Comparison of ENCODE assay signal across 10 cellular contexts in the genomic region with DNA sequence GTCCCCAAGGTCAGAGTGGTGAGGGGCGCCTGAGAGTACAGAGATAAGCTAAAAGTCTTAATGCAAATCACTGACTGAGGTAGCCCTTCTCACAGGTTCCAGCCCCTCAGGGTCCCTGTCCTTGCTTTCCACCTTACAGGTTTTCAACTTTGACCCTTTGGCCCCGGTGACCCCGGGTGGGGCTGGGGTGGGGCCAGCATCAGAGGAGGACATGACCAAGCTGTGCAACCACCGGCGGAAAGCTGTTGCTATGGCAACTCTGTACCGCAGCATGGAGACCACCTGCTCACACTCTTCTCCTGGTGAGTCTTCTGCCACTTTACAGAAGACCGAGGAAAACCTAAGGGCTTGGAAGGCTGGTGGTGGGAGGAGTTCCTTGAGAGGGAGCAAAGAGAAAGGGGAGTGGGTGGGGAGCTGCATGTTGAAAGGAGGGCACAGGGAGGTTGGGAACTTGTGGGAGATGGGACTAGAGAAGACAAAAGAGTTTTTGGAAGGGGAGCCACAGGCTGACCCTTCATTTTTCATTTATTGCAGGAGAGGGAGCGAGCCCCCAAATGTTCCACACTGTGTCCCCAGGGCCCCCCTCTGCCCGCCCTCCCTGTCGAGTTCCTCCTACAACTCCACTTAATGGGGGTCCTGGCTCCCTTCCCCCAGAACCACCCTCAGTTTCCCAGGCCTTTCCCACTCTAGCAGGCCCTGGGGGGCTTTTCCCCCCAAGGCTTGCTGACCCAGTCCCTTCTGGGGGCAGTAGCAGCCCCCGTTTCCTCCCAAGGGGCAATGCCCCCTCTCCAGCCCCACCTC. TPM values are rescaled to one million over a fixed set of nuclear protein-coding genes. Genes with fewer than 3 reads are reported as not detected.
DNase-seq lines count a peak whose midpoint lies in the region; ATAC-seq and TF ChIP-seq lines count a peak whose summit lies in the region.
"Had no signal": no experiment of that assay in that cellular context is flagged by ENCODE, and none has a peak within 500 bp of the region (broad histone marks: within the 10 kb centered on the region; RNA-seq: fewer than 3 reads in every experiment).

No MANE protein-coding gene starts in this region.

- peaks cover 47% of the 10 kb centered on the region for H3K79me2 ChIP-seq in osteoblast (ENCODE audit: insufficient read depth, low read length)

- peak overlapping the region; percentile 96 for H3K4me2 ChIP-seq in osteoblast (ENCODE audit: insufficient read depth, low read length)

- H3K36me3 ChIP-seq in osteoblast (ENCODE audit: insufficient read depth, low read length) (peaks cover 43% of the 10 kb centered on the region), MG63 (peaks cover 44% of the 10 kb centered on the region)

- H3K27ac ChIP-seq in C4-2B (peak overlapping the region; percentile 88; the same call in 1 of the 2 replicates), osteoblast (ENCODE audit: low read depth, low read length) (no peak overlapping the region)
- H3K27ac ChIP-seq: SJSA1 had no signal

- DNase-seq in LHCN-M2 (ENCODE audit: low read depth) (peak; percentile 64), choroid plexus epithelial cell (ENCODE audit: low read depth) (no peak), osteoblast (ENCODE audit: insufficient read length, low spot score, missing footprints) (peak; percentile 84), NCI-H187 (lab: John Stamatoyannopoulos, UW) (no peak), MG63 (no peak), amniotic stem cell (lab: John Stamatoyannopoulos, UW) (no peak), left lobe of liver (ENCODE audit: low spot score) (no peak)
- DNase-seq: activated naive CD4-positive, alpha-beta T cell had no signal

- peaks cover 30% of the 10 kb centered on the region for H3K4me1 ChIP-seq in osteoblast (ENCODE audit: insufficient read depth, low read length)

- no peak for TF ChIP-seq CTCF in C4-2B (conservative IDR thresholded peaks at IDR 0.05)
- no peak for TF ChIP-seq CTCF in choroid plexus epithelial cell (conservative IDR thresholded peaks at IDR 0.05; ENCODE audit: low read depth, low read length)
- TF ChIP-seq CTCF in osteoblast (IDR thresholded peaks at IDR 0.05; ENCODE audit: extremely low read depth, low read depth, low read length): no peak

- H2AFZ ChIP-seq in osteoblast (ENCODE audit: low read length): no peak overlapping the region

- ATAC-seq in left lobe of liver: no peak

- no peaks in the 10 kb centered on the region for H3K27me3 ChIP-seq in osteoblast (ENCODE audit: insufficient read depth, low read length)
- H3K27me3 ChIP-seq in MG63: no peaks in the 10 kb centered on the region
- H3K27me3 ChIP-seq: SJSA1 had no signal

- H3K4me3 ChIP-seq in choroid plexus epithelial cell (ENCODE audit: low read depth, low read length) (peak overlapping the region; percentile 9), osteoblast (ENCODE audit: insufficient read depth, low read length) (peak overlapping the region; percentile 77), MG63 (no peak overlapping the region)

- no peaks in the 10 kb centered on the region for H3K9me3 ChIP-seq in osteoblast (ENCODE audit: low read depth, low read length)
- no peaks in the 10 kb centered on the region for H3K9me3 ChIP-seq in MG63
- H3K9me3 ChIP-seq: SJSA1 had no signal

- peaks cover 34% of the 10 kb centered on the region for H4K20me1 ChIP-seq in osteoblast (ENCODE audit: insufficient read depth, low read length)

RNA-seq across cellular contexts. Expression of gene MBD6, which starts 2.4 kb away (rescaled TPM):
- 4.2 and 7.5 TPM in 2 replicates for total RNA-seq in LHCN-M2 (2014; rRNA removed)
- 20.6 TPM for polyA plus RNA-seq in LHCN-M2 (2012)
- total RNA-seq in osteoblast: 5.0 and 5.8 TPM in 2 replicates
- 0.07 and 3.0 TPM in 2 replicates for total RNA-seq in MG63 (2014; rRNA removed; shearing (Covaris generic); ENCODE audit: low replicate concordance)
- 59.6 TPM for total RNA-seq in left lobe of liver

RNA-seq across cellular contexts. Expression of gene DDIT3, which starts 4.7 kb away (rescaled TPM):
- 15.3 and 15.7 TPM in 2 replicates for total RNA-seq in LHCN-M2 (2014; rRNA removed)
- 24.0 TPM for polyA plus RNA-seq in LHCN-M2 (2012)
- total RNA-seq in osteoblast: 118 and 136 TPM in 2 replicates
- total RNA-seq in MG63 (2014; rRNA removed; shearing (Covaris generic); ENCODE audit: low replicate concordance): 9.9 and 17.1 TPM in 2 replicates
- total RNA-seq in left lobe of liver: 13.9 TPM

RNA-seq across cellular contexts. Expression of gene DCTN2, which starts 22.0 kb away (rescaled TPM):
- total RNA-seq in LHCN-M2 (2014; rRNA removed) (177 and 202 TPM in 2 replicates), osteoblast (123 and 129 TPM in 2 replicates), left lobe of liver (28.9 TPM)
- 186 TPM for polyA plus RNA-seq in LHCN-M2 (2012)
- 158 and 249 TPM in 2 replicates for total RNA-seq in MG63 (2014; rRNA removed; shearing (Covaris generic); ENCODE audit: low replicate concordance)

RNA-seq across cellular contexts. Expression of gene KIF5A, which starts 24.8 kb away (rescaled TPM):
- total RNA-seq in LHCN-M2 (2014; rRNA removed): 0.06 TPM in 1 of 2 replicates, not detected in the other
- polyA plus RNA-seq in LHCN-M2 (2012): not detected
- 0.29 and 0.36 TPM in 2 replicates for total RNA-seq in osteoblast
- not detected in 2 replicates for total RNA-seq in MG63 (2014; rRNA removed; shearing (Covaris generic); ENCODE audit: low replicate concordance)
- total RNA-seq in left lobe of liver: 0.05 TPM

RNA-seq across cellular contexts. Expression of gene MARS1, which starts 37.1 kb away (rescaled TPM):
- total RNA-seq in LHCN-M2 (2014; rRNA removed) (80.1 and 92.7 TPM in 2 replicates), osteoblast (171 and 187 TPM in 2 replicates), left lobe of liver (71.1 TPM)
- 116 TPM for polyA plus RNA-seq in LHCN-M2 (2012)
- total RNA-seq in MG63 (2014; rRNA removed; shearing (Covaris generic); ENCODE audit: low replicate concordance): 245 and 285 TPM in 2 replicates

Comparison
In these comparisons a context has a peak if more than half of its experiments do, and no peak if none do; other contexts are left out.
1. DNase-seq: peak in LHCN-M2 (single experiment) and osteoblast (single experiment); none in choroid plexus epithelial cell (single experiment), NCI-H187 (0 of 2), MG63 (single experiment), amniotic stem cell (single experiment) and left lobe of liver (single experiment).